Comparison of ENCODE assay signal across 8 cellular contexts in genomic region chr2:27960237-27960912, GRCh38.
DNase-seq lines count a peak whose midpoint lies in the region; TF ChIP-seq lines count a peak whose summit lies in the region.
"Had no signal": no experiment of that assay in that cellular context is flagged by ENCODE, and none has a peak within 500 bp of the region (broad histone marks: within the 10 kb centered on the region; RNA-seq: fewer than 3 reads in every experiment).

No MANE protein-coding gene starts in this region.

- no peaks in the 10 kb centered on the region for H3K9me3 ChIP-seq in sigmoid colon

- no peak for TF ChIP-seq POLR2A in sigmoid colon (IDR thresholded peaks at IDR 0.05)

- no peak for TF ChIP-seq CTCF in sigmoid colon (IDR thresholded peaks at IDR 0.05)

- H3K36me3 ChIP-seq in sigmoid colon, result no peaks in the 10 kb centered on the region

- H3K27ac ChIP-seq in epithelial cell of prostate (peak overlapping the region; percentile 49), sigmoid colon (peak overlapping the region in 3 of 4 donors; percentile 2 to 61 (median 38))

- no peak overlapping the region for H3K4me3 ChIP-seq in sigmoid colon

- intact Hi-C loops in sigmoid colon (cut with DNase I), result no loop called here

- no peaks in the 10 kb centered on the region for H3K27me3 ChIP-seq in sigmoid colon

- WGBS in sigmoid colon, 2 donors, result 53 to 73% methylated on average over 4 of the region's 4 CpGs

- peak; percentile 62 for DNase-seq in GM03348 (ENCODE audit: low spot score)
- DNase-seq in RPMI7951 (ENCODE audit: low read depth), result peak; percentile 96
- DNase-seq in epithelial cell of prostate (ENCODE audit: low read depth, low spot score), result peak; percentile 14
- no peak for DNase-seq in sigmoid colon
- DNase-seq in HUDEP-2 (lab: John Stamatoyannopoulos, UW; ENCODE audit: unreplicated experiment in 76 of 76), result no peak
- no peak for DNase-seq in NCI-H2196 treated with DMSO at 0.1 percent for 48 hours (lab: John Stamatoyannopoulos, UW; ENCODE audit: unreplicated experiment)
- DNase-seq in NK-92 treated with Interleukin-12 subunit alpha and Interleukin-12 subunit beta, amount 100 ng/mL, for 24 hours (lab: John Stamatoyannopoulos, UW), result no peak
- DNase-seq: glutamatergic neuron had no signal

- TF ChIP-seq EP300 in sigmoid colon (IDR thresholded peaks at IDR 0.05), result no peak

- peaks cover 0 to 44% (median 25%) of the 10 kb centered on the region in 4 donors for H3K4me1 ChIP-seq in sigmoid colon

Comparison
In these comparisons a context has a peak if more than half of its experiments do, and no peak if none do; other contexts are left out.
1. DNase-seq: peak in GM03348 (single experiment), RPMI7951 (single experiment) and epithelial cell of prostate (single experiment); none in sigmoid colon (single experiment), HUDEP-2 (0 of 76), NCI-H2196 treated with DMSO at 0.1 percent for 48 hours (single experiment) and NK-92 treated with Interleukin-12 subunit alpha and Interleukin-12 subunit beta, amount 100 ng/mL, for 24 hours (single experiment).